In the genomic region with DNA sequence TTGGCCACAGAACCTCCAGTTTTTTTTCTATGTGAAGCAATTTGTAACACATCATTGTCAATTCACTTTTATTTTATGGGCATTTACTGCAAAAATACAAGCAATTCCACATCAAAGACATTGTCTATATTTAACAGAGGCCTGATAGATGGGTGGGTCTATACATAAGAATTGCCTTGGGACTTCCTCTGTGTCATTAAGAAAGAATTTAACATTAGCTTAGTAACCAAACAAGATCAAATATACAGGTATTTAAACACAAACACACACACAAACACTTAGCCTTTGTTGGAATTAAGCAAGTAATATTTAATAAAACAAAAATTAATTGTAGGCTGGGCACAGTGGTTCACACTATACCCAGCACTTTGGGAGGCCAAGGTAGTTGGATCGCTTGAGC, we compare ENCODE assay signal across 27 cellular contexts.
"Had no signal": no experiment of that assay in that cellular context is flagged by ENCODE, and none has a peak within 500 bp of the region (broad histone marks: within the 10 kb centered on the region; RNA-seq: fewer than 3 reads in every experiment).

No MANE protein-coding gene starts in this region.

- H3K27me3 ChIP-seq: gastrocnemius medialis, hepatocyte, pancreas, sigmoid colon, uterus had no signal

- H3K4me3 ChIP-seq: gastrocnemius medialis, hepatocyte, pancreas, psoas muscle, sigmoid colon, uterus had no signal

- DNase-seq: activated B cell treated with CpG ODN at 0.5 μM for 24 hours; activated CD4-positive, alpha-beta T cell treated with anti-CD3 and anti-CD28 coated beads, Interleukin-2, amount 50 U/mL, for 1 hour; activated CD8-positive, alpha-beta T cell treated with anti-CD3 and anti-CD28 coated beads for 36 hours; activated T-cell treated with anti-CD3 and anti-CD28 coated beads, Interleukin-2, amount 50 U/mL, for 48 hours; effector CD8-positive, alpha-beta T cell; erythroblast; gastrocnemius medialis; islet precursor cell; left colon; midbrain; naive thymus-derived CD4-positive, alpha-beta T cell; nucleus accumbens; pancreas; psoas muscle; sigmoid colon; small intestine; stimulated activated CD4-positive, alpha-beta T cell treated with anti-CD3 and anti-CD28 coated beads, Interleukin-4, amount 100 ng/mL, for 4 hours; stimulated activated naive CD8-positive, alpha-beta T cell treated with anti-CD3 and anti-CD28 coated beads, Interleukin-15, amount 100 ng/mL, for 72 hours; substantia nigra; T-helper 2 cell; uterus had no signal

- H3K27ac ChIP-seq: gastrocnemius medialis, hepatocyte, pancreas, psoas muscle, sigmoid colon, uterus had no signal

- H3K27me3 Mint-ChIP-seq: activated B cell treated with CpG ODN at 0.5 μM for 24 hours; activated CD8-positive, alpha-beta T cell treated with anti-CD3 and anti-CD28 coated beads for 36 hours; memory B cell; naive thymus-derived CD4-positive, alpha-beta T cell; stimulated activated memory B cell treated with anti-CD40 and anti-IgM and Interleukin-4, amounts not matched to agents 10 μg/mL and 1 μg/mL and 100 μg/mL, for 72 hours; stimulated activated naive CD8-positive, alpha-beta T cell treated with anti-CD3 and anti-CD28 coated beads, Interleukin-15, amount 100 ng/mL, for 72 hours had no signal

- H3K27ac Mint-ChIP-seq: activated B cell treated with CpG ODN at 0.5 μM for 24 hours; activated CD8-positive, alpha-beta T cell treated with anti-CD3 and anti-CD28 coated beads for 36 hours; activated T-helper 2 cell treated with anti-CD3 and anti-CD28 coated beads, Interferon-gamma antibody, Interleukin-2, Interleukin-4, amounts not matched to agents 10 μg/mL and 5 μg/mL and 100 μg/mL, durations not matched to agents 14 hours and 24 hours and 36 hours; memory B cell; naive thymus-derived CD4-positive, alpha-beta T cell; stimulated activated memory B cell treated with anti-CD40 and anti-IgM and Interleukin-4, amounts not matched to agents 10 μg/mL and 1 μg/mL and 100 μg/mL, for 72 hours; stimulated activated naive CD8-positive, alpha-beta T cell treated with anti-CD3 and anti-CD28 coated beads, Interleukin-15, amount 100 ng/mL, for 72 hours; type B pancreatic cell had no signal

- H3K36me3 Mint-ChIP-seq: activated naive CD4-positive, alpha-beta T cell treated with anti-CD3 and anti-CD28 coated beads, Interleukin-2, amount 50 U/mL, for 72 hours; memory B cell; naive thymus-derived CD4-positive, alpha-beta T cell; stimulated activated memory B cell treated with anti-CD40 and anti-IgM and Interleukin-4, amounts not matched to agents 10 μg/mL and 1 μg/mL and 100 μg/mL, for 72 hours; type B pancreatic cell had no signal

- H3K4me3 Mint-ChIP-seq: activated B cell treated with CpG ODN at 0.5 μM for 24 hours; activated CD8-positive, alpha-beta T cell treated with anti-CD3 and anti-CD28 coated beads for 36 hours; memory B cell; naive thymus-derived CD4-positive, alpha-beta T cell; stimulated activated memory B cell treated with anti-CD40 and anti-IgM and Interleukin-4, amounts not matched to agents 10 μg/mL and 1 μg/mL and 100 μg/mL, for 72 hours; stimulated activated naive CD8-positive, alpha-beta T cell treated with anti-CD3 and anti-CD28 coated beads, Interleukin-15, amount 100 ng/mL, for 72 hours; type B pancreatic cell had no signal

- H3K9me3 Mint-ChIP-seq: activated B cell treated with CpG ODN at 0.5 μM for 24 hours; activated CD8-positive, alpha-beta T cell treated with anti-CD3 and anti-CD28 coated beads for 36 hours; activated naive CD4-positive, alpha-beta T cell treated with anti-CD3 and anti-CD28 coated beads, Interleukin-2, amount 50 U/mL, for 72 hours; activated T-helper 2 cell treated with anti-CD3 and anti-CD28 coated beads, Interferon-gamma antibody, Interleukin-2, Interleukin-4, amounts not matched to agents 10 μg/mL and 5 μg/mL and 100 μg/mL, durations not matched to agents 14 hours and 24 hours and 36 hours; memory B cell; naive thymus-derived CD4-positive, alpha-beta T cell; stimulated activated memory B cell treated with anti-CD40 and anti-IgM and Interleukin-4, amounts not matched to agents 10 μg/mL and 1 μg/mL and 100 μg/mL, for 72 hours; stimulated activated naive CD8-positive, alpha-beta T cell treated with anti-CD3 and anti-CD28 coated beads, Interleukin-15, amount 100 ng/mL, for 72 hours; type B pancreatic cell had no signal

- H3K9me3 ChIP-seq: gastrocnemius medialis, pancreas, psoas muscle, sigmoid colon, uterus had no signal

- H3K36me3 ChIP-seq: gastrocnemius medialis, pancreas, sigmoid colon, uterus had no signal
